In the genomic region with DNA sequence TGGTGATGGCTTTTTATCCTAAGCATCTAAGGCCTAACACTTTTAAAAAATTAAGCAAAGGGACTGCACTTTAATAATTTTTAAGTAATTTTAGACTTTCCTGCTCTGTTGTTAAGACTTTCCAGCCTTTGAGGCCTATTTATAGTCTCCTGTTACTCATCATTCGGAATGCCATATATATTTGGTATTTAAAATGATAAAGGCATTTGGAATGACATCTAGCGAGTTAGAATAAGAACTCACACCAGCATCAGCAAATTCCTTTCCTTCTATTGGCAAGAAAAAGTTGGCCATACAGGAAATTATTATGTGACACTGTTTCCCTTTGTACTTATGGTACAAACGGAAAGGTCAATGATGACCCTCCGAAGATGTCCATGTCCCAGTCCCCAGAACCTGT, we compare ENCODE assay signal across 18 cellular contexts.
DNase-seq lines count a peak whose midpoint lies in the region; ATAC-seq, FAIRE-seq and TF ChIP-seq lines count a peak whose summit lies in the region.
"Had no signal": no experiment of that assay in that cellular context is flagged by ENCODE, and none has a peak within 500 bp of the region (broad histone marks: within the 10 kb centered on the region; RNA-seq: fewer than 3 reads in every experiment).

No MANE protein-coding gene starts in this region.

- peaks cover 3% of the 10 kb centered on the region for H3K36me3 Mint-ChIP-seq in activated CD4-positive, alpha-beta T cell treated with anti-CD3 and anti-CD28 coated beads, Interleukin-2, amount 10 ng/mL, durations not matched to agents 24 days and 14 days (ENCODE audit: low read depth)
- H3K36me3 Mint-ChIP-seq: naive B cell had no signal

- H2AFZ ChIP-seq in keratinocyte (ENCODE audit: control insufficient read depth, low read length) = no peak overlapping the region

- H3K79me2 ChIP-seq in keratinocyte (ENCODE audit: control insufficient read depth, insufficient read depth, low read length) = no peaks in the 10 kb centered on the region

- no peak overlapping the region for H3K4me3 Mint-ChIP-seq in activated CD4-positive, alpha-beta T cell treated with anti-CD3 and anti-CD28 coated beads, Interleukin-2, amount 10 ng/mL, durations not matched to agents 24 days and 14 days
- H3K4me3 Mint-ChIP-seq: activated T-helper 17 cell treated with anti-CD3 and anti-CD28 coated beads, Interleukin-2, amount 50 U/mL, for 72 hours had no signal

- no peaks in the 10 kb centered on the region for H3K9me3 Mint-ChIP-seq in activated CD4-positive, alpha-beta T cell treated with anti-CD3 and anti-CD28 coated beads, Interleukin-2, amount 10 ng/mL, durations not matched to agents 24 days and 14 days
- H3K9me3 Mint-ChIP-seq: activated T-helper 17 cell treated with anti-CD3 and anti-CD28 coated beads, Interleukin-2, amount 50 U/mL, for 72 hours had no signal

- TF ChIP-seq CTCF in bronchial epithelial cell (IDR thresholded peaks at IDR 0.05; ENCODE audit: insufficient read depth, low read length, severe bottlenecking) (no peak), keratinocyte (optimal IDR thresholded peaks at IDR 0.05 in 1 of 3, IDR thresholded peaks at IDR 0.05 in 1 of 3, conservative IDR thresholded peaks at IDR 0.05 in 1 of 3; ENCODE audit: extremely low read depth in 1 of 3, insufficient read depth in 2 of 3, low read length in 3 of 3) (no peak), uterus (IDR thresholded peaks at IDR 0.05) (no peak)

- dilution Hi-C loops in keratinocyte (cut with MboI; ENCODE audit: extremely low pct_ligation_motif_present, low sequenced_read_pairs) = no loop called here

- FAIRE-seq in bronchial epithelial cell (lab: Jason Lieb, UNC) (no peak), keratinocyte (lab: Jason Lieb, UNC) (peak; percentile 26)
- FAIRE-seq: A549, kidney had no signal

- H4K20me1 ChIP-seq in keratinocyte (ENCODE audit: control insufficient read depth, extremely low read depth, insufficient read depth, low read length) = no peaks in the 10 kb centered on the region

- ATAC-seq in GM18505 (IDR thresholded peaks at IDR 0.05; ENCODE audit: unreplicated experiment) = no peak
- ATAC-seq: A549; activated T-helper 17 cell treated with anti-CD3 and anti-CD28 coated beads, Interleukin-2, amount 50 U/mL, for 72 hours; right lobe of liver had no signal

- intact Hi-C loops in uterus (cut with DNase I; ENCODE audit: low total_unique reads) = no loop called here
- intact Hi-C loops in activated CD4-positive, alpha-beta T cell treated with anti-CD3 and anti-CD28 coated beads, Interleukin-2, amount 10 ng/mL, durations not matched to agents 24 days and 14 days (cut with micrococcal nuclease) = loop anchor here (10.0 kb wide), 1 partner anchor 1101 kb away; no protein-coding TSS in a partner anchor

- no peaks in the 10 kb centered on the region for H3K9me1 ChIP-seq in keratinocyte (ENCODE audit: control insufficient read depth, extremely low read depth, insufficient read depth, low read length)

- no peaks in the 10 kb centered on the region for H3K9me3 ChIP-seq in keratinocyte (ENCODE audit: control insufficient read depth, low read depth, low read length)
- H3K9me3 ChIP-seq in uterus = no peaks in the 10 kb centered on the region
- H3K9me3 ChIP-seq: A549, right lobe of liver had no signal

- DNase-seq in 8988T = peak; percentile 37
- peak; percentile 79 for DNase-seq in HS-5 (ENCODE audit: low read depth)
- peak; percentile 74 for DNase-seq in bronchial epithelial cell (ENCODE audit: low read depth)
- no peak for DNase-seq in keratinocyte (ENCODE audit: low read depth, low spot score)
- no peak for DNase-seq in NCI-H345 treated with DMSO at 0.1 percent for 48 hours (lab: John Stamatoyannopoulos, UW; ENCODE audit: unreplicated experiment)
- no peak for DNase-seq in uterus
- no peak for DNase-seq in activated CD4-positive, alpha-beta T cell treated with anti-CD3 and anti-CD28 coated beads, Interleukin-2, amount 10 ng/mL, durations not matched to agents 24 days and 14 days
- DNase-seq: activated CD4-positive, alpha-beta T cell treated with anti-CD3 and anti-CD28 coated beads for 4 hours; central memory CD4-positive, alpha-beta T cell; erythroblast; kidney; naive B cell; NCI-H2171 treated with DMSO at 0.1 percent for 48 hours; right lobe of liver; T-helper 2 cell had no signal

- peaks cover 20% of the 10 kb centered on the region for H3K4me1 ChIP-seq in keratinocyte (ENCODE audit: control insufficient read depth, extremely low read depth, insufficient read depth, low read length)
- H3K4me1 ChIP-seq in uterus = no peaks in the 10 kb centered on the region
- H3K4me1 ChIP-seq: A549, right lobe of liver had no signal

- TF ChIP-seq POLR2A in GM18505 (IDR thresholded peaks at IDR 0.05; ENCODE audit: borderline replicate concordance, extremely low read depth, insufficient read depth, insufficient read length) (no peak), uterus (IDR thresholded peaks at IDR 0.05) (no peak)

- H3K27ac ChIP-seq in keratinocyte (ENCODE audit: control insufficient read depth, insufficient read depth, low read length) = no peak overlapping the region
- no peak overlapping the region for H3K27ac ChIP-seq in uterus
- H3K27ac ChIP-seq: A549, right lobe of liver had no signal

- H3K4me1 Mint-ChIP-seq in activated CD4-positive, alpha-beta T cell treated with anti-CD3 and anti-CD28 coated beads, Interleukin-2, amount 10 ng/mL, durations not matched to agents 24 days and 14 days = peaks cover 10% of the 10 kb centered on the region

- H3K9ac ChIP-seq in keratinocyte (ENCODE audit: control insufficient read depth, extremely low read depth, insufficient read depth, low read length) = no peak overlapping the region

- H3K27me3 Mint-ChIP-seq in activated CD4-positive, alpha-beta T cell treated with anti-CD3 and anti-CD28 coated beads, Interleukin-2, amount 10 ng/mL, durations not matched to agents 24 days and 14 days = peaks cover 39% of the 10 kb centered on the region

- H3K4me2 ChIP-seq in keratinocyte (ENCODE audit: control insufficient read depth, extremely low read depth, insufficient read depth, low read depth, low read length) = peak overlapping the region; percentile 9
- H3K4me2 ChIP-seq: A549 had no signal

- no peak overlapping the region for H3K27ac Mint-ChIP-seq in activated CD4-positive, alpha-beta T cell treated with anti-CD3 and anti-CD28 coated beads, Interleukin-2, amount 10 ng/mL, durations not matched to agents 24 days and 14 days
- H3K27ac Mint-ChIP-seq: activated T-helper 17 cell treated with anti-CD3 and anti-CD28 coated beads, Interleukin-2, amount 50 U/mL, for 72 hours; naive B cell had no signal

- no peaks in the 10 kb centered on the region for H3K27me3 ChIP-seq in bronchial epithelial cell (ENCODE audit: control insufficient read depth, insufficient read depth, low read length)
- no peaks in the 10 kb centered on the region for H3K27me3 ChIP-seq in keratinocyte (ENCODE audit: control insufficient read depth, extremely low read depth, insufficient read depth, low read length)
- H3K27me3 ChIP-seq in uterus = no peaks in the 10 kb centered on the region
- H3K27me3 ChIP-seq: right lobe of liver had no signal

- no peaks in the 10 kb centered on the region for H3K36me3 ChIP-seq in bronchial epithelial cell (ENCODE audit: control insufficient read depth, insufficient read depth, low read length)
- H3K36me3 ChIP-seq in keratinocyte (ENCODE audit: control insufficient read depth in 2 of 2, extremely low read depth in 1 of 2, insufficient read depth in 2 of 2, low read length in 2 of 2) = no peaks in the 10 kb centered on the region
- H3K36me3 ChIP-seq in uterus = no peaks in the 10 kb centered on the region
- H3K36me3 ChIP-seq: right lobe of liver had no signal

- H3K4me3 ChIP-seq in bronchial epithelial cell (ENCODE audit: low read depth, low read length) = no peak overlapping the region
- H3K4me3 ChIP-seq in keratinocyte (ENCODE audit: control insufficient read depth in 2 of 3, extremely low read depth in 1 of 3, insufficient read depth in 2 of 3, low read depth in 1 of 3, low read length in 3 of 3) = no peak overlapping the region
- no peak overlapping the region for H3K4me3 ChIP-seq in uterus
- H3K4me3 ChIP-seq: A549, right lobe of liver had no signal

Comparison
In these comparisons a context has a peak if more than half of its experiments do, and no peak if none do; other contexts are left out.
1. DNase-seq: peak in 8988T (single experiment), HS-5 (single experiment) and bronchial epithelial cell (single experiment); none in keratinocyte (single experiment), NCI-H345 treated with DMSO at 0.1 percent for 48 hours (single experiment), uterus (0 of 2) and activated CD4-positive, alpha-beta T cell treated with anti-CD3 and anti-CD28 coated beads, Interleukin-2, amount 10 ng/mL, durations not matched to agents 24 days and 14 days (single experiment).